In the genomic region with DNA sequence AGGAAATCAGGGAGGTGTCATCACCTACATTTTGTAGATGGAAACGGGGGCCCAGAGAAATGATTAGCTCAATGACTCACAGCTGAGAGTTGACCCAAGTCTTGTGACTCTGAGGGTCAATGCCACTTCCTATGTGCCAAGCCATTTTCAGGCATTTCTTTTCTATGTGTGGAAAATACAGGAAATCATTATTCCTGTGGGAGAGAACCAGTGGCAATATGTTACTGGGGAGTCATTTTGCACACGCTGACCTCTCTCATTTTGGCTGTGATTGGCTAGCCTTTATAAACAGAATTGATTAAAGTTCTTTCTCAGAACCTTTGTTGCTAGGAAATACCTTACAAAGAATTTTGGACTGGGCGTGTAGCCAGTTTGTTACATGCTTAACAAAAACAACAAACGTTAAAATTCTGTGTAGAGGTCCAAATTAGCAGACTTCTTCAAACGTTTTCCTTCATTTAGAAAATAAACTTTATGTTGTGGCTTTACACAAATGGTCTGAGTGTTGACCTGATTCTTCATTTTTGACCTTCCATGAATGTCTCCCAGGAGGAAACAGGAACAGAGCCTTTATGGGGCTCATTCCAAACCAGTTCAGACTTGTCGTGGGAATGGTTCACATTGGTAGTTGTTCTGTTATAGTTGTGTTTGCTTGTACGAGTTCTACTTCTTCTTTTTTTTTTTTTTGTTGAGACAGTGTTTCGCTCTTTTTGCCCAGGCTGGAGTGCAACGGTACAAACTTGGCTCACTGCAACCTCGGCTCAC, we compare ENCODE assay signal across 1 cellular context.
A peak's percentile ranks its signal among the peaks of the same experiment; 100 is the strongest.
TF ChIP-seq lines count a peak whose summit lies in the region.

No MANE protein-coding gene starts in this region.

TF ChIP-seq in HepG2, 621 proteins besides CTCF, POLR2A, EP300 and RAD21 (continued from another document):
- no peak for TF ChIP-seq ZBTB8A (CRISPR knock-in tag; IDR thresholded peaks at IDR 0.05; ENCODE audit: borderline replicate concordance, low read depth)
- no peak for TF ChIP-seq ZNF670 (CRISPR knock-in tag; IDR thresholded peaks at IDR 0.05; ENCODE audit: borderline replicate concordance)
- TF ChIP-seq NFKB2 (CRISPR knock-in tag; IDR thresholded peaks at IDR 0.05; ENCODE audit: borderline replicate concordance), result no peak
- TF ChIP-seq, protein P1, sequence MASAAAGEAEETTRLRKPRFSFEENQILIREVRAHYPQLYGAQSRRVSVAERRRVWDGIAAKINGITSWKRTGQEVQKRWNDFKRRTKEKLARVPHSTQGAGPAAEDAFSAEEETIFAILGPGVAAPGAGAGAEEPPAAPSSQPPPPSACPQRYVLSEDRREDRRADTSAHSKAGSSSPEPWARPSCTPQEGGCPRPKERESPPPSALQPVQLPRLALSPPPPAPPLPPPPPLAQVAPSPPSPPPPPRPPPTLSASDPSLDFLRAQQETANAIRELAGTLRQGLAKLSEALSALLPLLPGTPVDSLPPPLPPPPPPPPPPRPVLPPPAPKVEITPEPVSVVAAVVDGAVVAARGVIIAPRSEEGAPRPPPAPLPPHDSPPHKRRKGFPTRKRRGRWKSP (CRISPR knock-in tag; IDR thresholded peaks at IDR 0.05), result no peak
- no peak for TF ChIP-seq GABPA (IDR thresholded peaks at IDR 0.05; ENCODE audit: low read depth, low read length)
- TF ChIP-seq GABPA (CRISPR knock-in tag; IDR thresholded peaks at IDR 0.05; ENCODE audit: low read depth), result no peak
- no peak for TF ChIP-seq ZNF83 (CRISPR knock-in tag; IDR thresholded peaks at IDR 0.05; ENCODE audit: borderline replicate concordance)
- no peak for TF ChIP-seq ZNF629 (CRISPR knock-in tag; conservative IDR thresholded peaks at IDR 0.05)
- peak; percentile 40; the same call in 1 of the 2 replicates for TF ChIP-seq ELF3 (CRISPR knock-in tag; IDR thresholded peaks at IDR 0.05)
- no peak for TF ChIP-seq RBAK (CRISPR knock-in tag; IDR thresholded peaks at IDR 0.05)
- no peak for TF ChIP-seq PTBP1 (IDR thresholded peaks at IDR 0.05; ENCODE audit: low read depth, low read length, poor library complexity, severe bottlenecking)
- TF ChIP-seq NR2F6 (IDR thresholded peaks at IDR 0.05), result 0 out of 2 replicates have a peak, but pooled peaks have one; percentile 15
- TF ChIP-seq NR2F6 (CRISPR knock-in tag; IDR thresholded peaks at IDR 0.05), result peak; percentile 62; the same call in 1 of the 2 replicates
- no peak for TF ChIP-seq PAX8 (CRISPR knock-in tag; IDR thresholded peaks at IDR 0.05; ENCODE audit: borderline replicate concordance)
- no peak for TF ChIP-seq RNF2 (conservative IDR thresholded peaks at IDR 0.05; ENCODE audit: low read depth)
- TF ChIP-seq, protein P2, sequence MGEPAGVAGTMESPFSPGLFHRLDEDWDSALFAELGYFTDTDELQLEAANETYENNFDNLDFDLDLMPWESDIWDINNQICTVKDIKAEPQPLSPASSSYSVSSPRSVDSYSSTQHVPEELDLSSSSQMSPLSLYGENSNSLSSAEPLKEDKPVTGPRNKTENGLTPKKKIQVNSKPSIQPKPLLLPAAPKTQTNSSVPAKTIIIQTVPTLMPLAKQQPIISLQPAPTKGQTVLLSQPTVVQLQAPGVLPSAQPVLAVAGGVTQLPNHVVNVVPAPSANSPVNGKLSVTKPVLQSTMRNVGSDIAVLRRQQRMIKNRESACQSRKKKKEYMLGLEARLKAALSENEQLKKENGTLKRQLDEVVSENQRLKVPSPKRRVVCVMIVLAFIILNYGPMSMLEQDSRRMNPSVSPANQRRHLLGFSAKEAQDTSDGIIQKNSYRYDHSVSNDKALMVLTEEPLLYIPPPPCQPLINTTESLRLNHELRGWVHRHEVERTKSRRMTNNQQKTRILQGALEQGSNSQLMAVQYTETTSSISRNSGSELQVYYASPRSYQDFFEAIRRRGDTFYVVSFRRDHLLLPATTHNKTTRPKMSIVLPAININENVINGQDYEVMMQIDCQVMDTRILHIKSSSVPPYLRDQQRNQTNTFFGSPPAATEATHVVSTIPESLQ (CRISPR knock-in tag; conservative IDR thresholded peaks at IDR 0.05), result no peak
- TF ChIP-seq ATF1 (CRISPR knock-in tag; IDR thresholded peaks at IDR 0.05), result no peak
- TF ChIP-seq ZNF431 (CRISPR knock-in tag; IDR thresholded peaks at IDR 0.05; ENCODE audit: borderline replicate concordance, low read depth), result no peak
- TF ChIP-seq MTA3 (CRISPR knock-in tag; IDR thresholded peaks at IDR 0.05), result no peak
- no peak for TF ChIP-seq ZMYM4 (CRISPR knock-in tag; IDR thresholded peaks at IDR 0.05)
- no peak for TF ChIP-seq SP140L (CRISPR knock-in tag; IDR thresholded peaks at IDR 0.05; ENCODE audit: borderline replicate concordance)
- no peak for TF ChIP-seq SP5 (CRISPR knock-in tag; IDR thresholded peaks at IDR 0.05; ENCODE audit: borderline replicate concordance, low read depth)
- no peak for TF ChIP-seq ZNF577 (CRISPR knock-in tag; IDR thresholded peaks at IDR 0.05; ENCODE audit: borderline replicate concordance, low read depth)
- TF ChIP-seq HNF1A (IDR thresholded peaks at IDR 0.05; ENCODE audit: low read depth), result 0 out of 2 replicates have a peak, but pooled peaks have one; percentile 31
- no peak for TF ChIP-seq HNF1A (CRISPR knock-in tag; IDR thresholded peaks at IDR 0.05; ENCODE audit: borderline replicate concordance)
- TF ChIP-seq E2F1 (CRISPR knock-in tag; IDR thresholded peaks at IDR 0.05), result no peak
- no peak for TF ChIP-seq ZNF367 (CRISPR knock-in tag; IDR thresholded peaks at IDR 0.05; ENCODE audit: borderline replicate concordance)
- peak; percentile 55; the same call in 1 of the 2 replicates for TF ChIP-seq ETV5 (CRISPR knock-in tag; IDR thresholded peaks at IDR 0.05; ENCODE audit: borderline replicate concordance)
- no peak for TF ChIP-seq BRF2 (CRISPR knock-in tag; IDR thresholded peaks at IDR 0.05)
- no peak for TF ChIP-seq ZNF616 (CRISPR knock-in tag; IDR thresholded peaks at IDR 0.05; ENCODE audit: low read depth)
- TF ChIP-seq ZSCAN20 (CRISPR knock-in tag; IDR thresholded peaks at IDR 0.05; ENCODE audit: borderline replicate concordance), result no peak
- TF ChIP-seq FOSL2 (CRISPR knock-in tag; IDR thresholded peaks at IDR 0.05), result peak; percentile 93
- no peak for TF ChIP-seq ZNF383 (CRISPR knock-in tag; IDR thresholded peaks at IDR 0.05; ENCODE audit: borderline replicate concordance)
- TF ChIP-seq FOSL1 (CRISPR knock-in tag; IDR thresholded peaks at IDR 0.05; ENCODE audit: borderline replicate concordance), result peak; percentile 51; the same call in 1 of the 2 replicates
- no peak for TF ChIP-seq ARID2 (CRISPR knock-in tag; IDR thresholded peaks at IDR 0.05; ENCODE audit: borderline replicate concordance)
- TF ChIP-seq BCL6 (CRISPR knock-in tag; IDR thresholded peaks at IDR 0.05), result peak; percentile 10; the same call in 1 of the 2 replicates
- TF ChIP-seq RBFOX2 (IDR thresholded peaks at IDR 0.05; ENCODE audit: low read depth, low read length), result no peak
- no peak for TF ChIP-seq ZNF883 (CRISPR knock-in tag; IDR thresholded peaks at IDR 0.05; ENCODE audit: not compliant biosample characterization)
- TF ChIP-seq, protein P3, sequence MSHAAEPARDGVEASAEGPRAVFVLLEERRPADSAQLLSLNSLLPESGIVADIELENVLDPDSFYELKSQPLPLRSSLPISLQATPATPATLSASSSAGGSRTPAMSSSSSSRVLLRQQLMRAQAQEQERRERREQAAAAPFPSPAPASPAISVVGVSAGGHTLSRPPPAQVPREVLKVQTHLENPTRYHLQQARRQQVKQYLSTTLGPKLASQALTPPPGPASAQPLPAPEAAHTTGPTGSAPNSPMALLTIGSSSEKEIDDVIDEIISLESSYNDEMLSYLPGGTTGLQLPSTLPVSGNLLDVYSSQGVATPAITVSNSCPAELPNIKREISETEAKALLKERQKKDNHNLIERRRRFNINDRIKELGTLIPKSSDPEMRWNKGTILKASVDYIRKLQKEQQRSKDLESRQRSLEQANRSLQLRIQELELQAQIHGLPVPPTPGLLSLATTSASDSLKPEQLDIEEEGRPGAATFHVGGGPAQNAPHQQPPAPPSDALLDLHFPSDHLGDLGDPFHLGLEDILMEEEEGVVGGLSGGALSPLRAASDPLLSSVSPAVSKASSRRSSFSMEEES (CRISPR knock-in tag; IDR thresholded peaks at IDR 0.05), result peak; percentile 98
- TF ChIP-seq, protein P4, sequence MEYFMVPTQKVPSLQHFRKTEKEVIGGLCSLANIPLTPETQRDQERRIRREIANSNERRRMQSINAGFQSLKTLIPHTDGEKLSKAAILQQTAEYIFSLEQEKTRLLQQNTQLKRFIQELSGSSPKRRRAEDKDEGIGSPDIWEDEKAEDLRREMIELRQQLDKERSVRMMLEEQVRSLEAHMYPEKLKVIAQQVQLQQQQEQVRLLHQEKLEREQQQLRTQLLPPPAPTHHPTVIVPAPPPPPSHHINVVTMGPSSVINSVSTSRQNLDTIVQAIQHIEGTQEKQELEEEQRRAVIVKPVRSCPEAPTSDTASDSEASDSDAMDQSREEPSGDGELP (IDR thresholded peaks at IDR 0.05; ENCODE audit: borderline replicate concordance, low read depth), result peak; percentile 23; the same call in 1 of the 2 replicates
